5 cellular contexts compared by ENCODE assay signal in genomic region chr18:22423863-22424262, GRCh38. TPM values are rescaled to one million over a fixed set of nuclear protein-coding genes. Genes with fewer than 3 reads are reported as not detected.
"Had no signal": no experiment of that assay in that cellular context is flagged by ENCODE, and none has a peak within 500 bp of the region (broad histone marks: within the 10 kb centered on the region; RNA-seq: fewer than 3 reads in every experiment).

No MANE protein-coding gene starts in this region.

RNA-seq across cellular contexts. Expression of gene CTAGE1, which starts 6.1 kb away (rescaled TPM):
- total RNA-seq: HT1080, K562, SK-MEL-5 had no signal
- polyA plus RNA-seq: HepG2, IgD-negative memory B cell, K562 had no signal
